13 cellular contexts compared by ENCODE assay signal in the genomic region with DNA sequence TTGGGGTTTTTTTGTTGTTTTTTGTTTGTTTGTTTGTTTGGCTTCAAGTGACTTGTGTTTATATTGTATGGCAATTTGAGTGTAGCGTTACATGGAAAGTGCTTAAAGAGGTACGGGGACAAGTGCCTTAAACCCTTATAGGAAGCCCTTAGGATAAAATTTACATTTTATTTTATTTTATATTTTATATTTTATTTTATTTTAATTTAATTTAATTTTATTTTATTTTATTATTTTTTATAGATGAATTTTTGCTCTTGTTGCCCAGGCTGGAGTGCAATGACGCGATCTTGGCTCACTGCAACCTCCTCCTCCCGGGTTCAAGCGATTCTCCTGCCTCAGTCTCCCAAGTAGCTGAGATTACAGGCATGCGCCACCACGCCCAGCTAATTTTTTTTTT. TPM values are rescaled to one million over a fixed set of nuclear protein-coding genes. Genes with fewer than 3 reads are reported as not detected.
"Had no signal": no experiment of that assay in that cellular context is flagged by ENCODE, and none has a peak within 500 bp of the region (broad histone marks: within the 10 kb centered on the region; RNA-seq: fewer than 3 reads in every experiment).

No MANE protein-coding gene starts in this region.

RNA-seq across cellular contexts. Expression of a gene that starts 21.0 kb away (rescaled TPM):
- total RNA-seq: activated naive CD4-positive, alpha-beta T cell treated with anti-CD3 and anti-CD28 coated beads for 36 hours; activated naive CD4-positive, alpha-beta T cell treated with anti-CD3 and anti-CD28 coated beads, Interleukin-2, amount 50 U/mL, for 72 hours; activated naive CD8-positive, alpha-beta T cell treated with anti-CD3 and anti-CD28 coated beads for 36 hours; activated naive CD8-positive, alpha-beta T cell treated with anti-CD3 and anti-CD28 coated beads, Interleukin-2, amount 10 ng/mL, durations not matched to agents 7 days and 5 days; activated T-cell treated with anti-CD3 and anti-CD28 coated beads, Interleukin-2, amount 50 U/mL, for 72 hours; activated T-helper 1 cell treated with anti-CD3 and anti-CD28 coated beads, Interleukin-12 subunit alpha, Interleukin-12 subunit beta, Interleukin-2, Interleukin-4 antibody, amounts not matched to agents 30 ng/mL and 10 ng/mL and 1 ng/mL, durations not matched to agents 14 hours and 24 hours and 36 hours; activated T-helper 17 cell treated with anti-CD3 and anti-CD28 coated beads, Interleukin-2, amount 50 U/mL, for 72 hours; activated T-helper 2 cell treated with anti-CD3 and anti-CD28 coated beads, Interferon-gamma antibody, Interleukin-2, Interleukin-4, amounts not matched to agents 10 μg/mL and 5 μg/mL and 100 μg/mL, durations not matched to agents 14 hours and 24 hours and 36 hours; ascending aorta; bronchial epithelial cell; cerebellum; chondrocyte had no signal
- polyA plus RNA-seq: aorta had no signal
